In genomic region chr19:3360494-3361383, GRCh38 we compare ENCODE assay signal across 8 cellular contexts. TPM values are rescaled to one million over a fixed set of nuclear protein-coding genes. Genes with fewer than 3 reads are reported as not detected.
DNase-seq lines count a peak whose midpoint lies in the region; ATAC-seq and TF ChIP-seq lines count a peak whose summit lies in the region.

No MANE protein-coding gene starts in this region.

- no peaks in the 10 kb centered on the region for H3K9me3 ChIP-seq in Loucy (ENCODE audit: insufficient read depth, low read depth, low read length)

- H2AFZ ChIP-seq in Loucy (ENCODE audit: low read length) = peak overlapping the region; percentile 69; the same call in 1 of the 2 replicates

- peak; percentile 56 to 59 for ATAC-seq in naive thymus-derived CD8-positive, alpha-beta T cell
- no peak for ATAC-seq in GM21447 (IDR thresholded peaks at IDR 0.05; ENCODE audit: unreplicated experiment)
- no peak for ATAC-seq in GM18498 (IDR thresholded peaks at IDR 0.05; ENCODE audit: unreplicated experiment)

- DNase-seq in GM12865 (ENCODE audit: low read depth) (peak; percentile 76), epithelial cell of proximal tubule (ENCODE audit: low read depth) (no peak)
- peak; percentile 84 for DNase-seq in activated CD8-positive, alpha-beta memory T cell treated with anti-CD3 and anti-CD28 coated beads, Interleukin-2, amount 50 U/mL, for 48 hours
- DNase-seq in naive thymus-derived CD8-positive, alpha-beta T cell = peak; percentile 58 to 87 (median 73)
- peak; percentile 62 to 71 (median 69) for DNase-seq in stimulated activated naive CD4-positive, alpha-beta T cell (lab: John Stamatoyannopoulos, UW)

- H3K4me1 ChIP-seq in Loucy (ENCODE audit: insufficient read depth, low read length, poor library complexity, severe bottlenecking) = peaks cover 46% of the 10 kb centered on the region

- peaks cover 17% of the 10 kb centered on the region for H4K20me1 ChIP-seq in Loucy (ENCODE audit: insufficient read depth, low read length, poor library complexity, severe bottlenecking)

- H3K36me3 Mint-ChIP-seq in naive thymus-derived CD8-positive, alpha-beta T cell = no peaks in the 10 kb centered on the region

- H3K4me2 ChIP-seq in Loucy (ENCODE audit: low read depth, low read length, poor library complexity, severe bottlenecking) = peak overlapping the region; percentile 89

- peak overlapping the region; percentile 85 for H3K9ac ChIP-seq in Loucy (ENCODE audit: low read depth, low read length, poor library complexity, severe bottlenecking)

- peak overlapping the region in 8 of 10 donors; percentile 79 to 95 (median 90) for H3K27ac Mint-ChIP-seq in naive thymus-derived CD8-positive, alpha-beta T cell

- peaks cover 64% of the 10 kb centered on the region for H3K79me2 ChIP-seq in Loucy (ENCODE audit: insufficient read depth, low read length)

- H3K27me3 ChIP-seq in Loucy (ENCODE audit: insufficient read depth, low read length, poor library complexity, severe bottlenecking) = no peaks in the 10 kb centered on the region

- peaks cover 0 to 2% (median 0%) of the 10 kb centered on the region in 9 donors for H3K9me3 Mint-ChIP-seq in naive thymus-derived CD8-positive, alpha-beta T cell

- peak overlapping the region; percentile 82 to 93 (median 89) for H3K4me3 Mint-ChIP-seq in naive thymus-derived CD8-positive, alpha-beta T cell

- peak overlapping the region; percentile 72 for H3K4me3 ChIP-seq in GM12865 (ENCODE audit: low read depth, low read length)
- H3K4me3 ChIP-seq in Loucy (ENCODE audit: low read length, poor library complexity, severe bottlenecking) = peak overlapping the region; percentile 93
- H3K4me3 ChIP-seq in epithelial cell of proximal tubule (ENCODE audit: low read depth, low read length) = peak overlapping the region; percentile 71

- no peaks in the 10 kb centered on the region for H3K36me3 ChIP-seq in Loucy (ENCODE audit: insufficient read depth, low read length)

- H3K27me3 Mint-ChIP-seq in naive thymus-derived CD8-positive, alpha-beta T cell = no peaks in the 10 kb centered on the region

- POLR2A ChIA-PET in naive thymus-derived CD8-positive, alpha-beta T cell (lab: Charles Lee) = interaction anchor here (1.3 to 1.5 kb wide), 2 partner anchors 21 to 24 kb away, joined by 3 to 24 read pairs; no protein-coding TSS in a partner anchor

- TF ChIP-seq CTCF in GM12865 (IDR thresholded peaks at IDR 0.05; ENCODE audit: insufficient read depth, low read depth, low read length, missing control alignments) (no peak), Loucy (conservative IDR thresholded peaks at IDR 0.05; ENCODE audit: low read length) (no peak), epithelial cell of proximal tubule (conservative IDR thresholded peaks at IDR 0.05; ENCODE audit: low read depth, low read length) (no peak)

- no peaks in the 10 kb centered on the region for H3K9me2 ChIP-seq in Loucy (replicated peaks; ENCODE audit: low read depth, low read length)

- H3K4me1 Mint-ChIP-seq in naive thymus-derived CD8-positive, alpha-beta T cell = peaks cover 29 to 59% (median 51%) of the 10 kb centered on the region in 4 donors

- H3F3A ChIP-seq in Loucy (ENCODE audit: low read depth) = peaks cover 6% of the 10 kb centered on the region; the same call in 1 of the 2 replicates

RNA-seq across cellular contexts. Expression of gene NFIC, which starts 5.6 kb away (rescaled TPM):
- total RNA-seq in epithelial cell of proximal tubule = 16.8 and 31.2 TPM in 2 replicates
- 10 to 100 TPM; 30.2 to 34.8 TPM for total RNA-seq in naive thymus-derived CD8-positive, alpha-beta T cell
- 10 to 100 TPM in 2 of 3 donors, 1 to 10 TPM in 1; 5.8 to 15.8 (median 12.1) TPM for polyA plus RNA-seq in naive thymus-derived CD8-positive, alpha-beta T cell

Comparison
In these comparisons a context has a peak if more than half of its experiments do, and no peak if none do; other contexts are left out.
1. ATAC-seq: peak in naive thymus-derived CD8-positive, alpha-beta T cell (2 of 2); none in GM21447 (single experiment) and GM18498 (single experiment).
2. Peak in every context shown above with its lines, with median percentiles within 50 percentile points of each other: H3K4me3 ChIP-seq.